Comparison of ENCODE assay signal across 17 cellular contexts in genomic region chr2:136441979-136442378, GRCh38.
"Had no signal": no experiment of that assay in that cellular context is flagged by ENCODE, and none has a peak within 500 bp of the region (broad histone marks: within the 10 kb centered on the region; RNA-seq: fewer than 3 reads in every experiment).

No MANE protein-coding gene starts in this region.

- H3K4me2 ChIP-seq: SK-N-SH had no signal

- ATAC-seq: Panc1, PC-3 had no signal

- H3K27ac ChIP-seq: RWPE1 had no signal

- H3K9me3 ChIP-seq: SK-N-SH had no signal

- H3K9ac ChIP-seq: SK-N-SH had no signal

- DNase-seq: KBM-7, MV-4-11, NCI-H1048, NCI-H1105, NCI-H1436 treated with DMSO at 0.1 percent for 48 hours, NCI-H1694, NCI-H187 treated with DMSO at 0.1 percent for 48 hours, NCI-H2081, NCI-H2107, NCI-H510A, NCI-H524 treated with DMSO at 0.1 percent for 48 hours, NCI-H774, PC-3, SHP77, SK-N-SH had no signal
